8 cellular contexts compared by ENCODE assay signal in genomic region chr7:66493235-66494181, GRCh38.
DNase-seq lines count a peak whose midpoint lies in the region; ATAC-seq and TF ChIP-seq lines count a peak whose summit lies in the region.

No MANE protein-coding gene starts in this region.

- intact Hi-C loops in stomach (cut with DNase I; ENCODE audit: low total_unique reads): no loop called here

- peak overlapping the region; percentile 57 for H3K27ac ChIP-seq in RWPE2 (ENCODE audit: poor library complexity, severe bottlenecking)
- H3K27ac ChIP-seq in neural cell (ENCODE audit: low read length): peak overlapping the region; percentile 95
- peak overlapping the region; percentile 73 to 95 (median 92) for H3K27ac ChIP-seq in stomach

- peak; percentile 52 for TF ChIP-seq RAD21 in neural cell (conservative IDR thresholded peaks at IDR 0.05)

- H3F3A ChIP-seq in neural cell (ENCODE audit: insufficient read depth, low read length, poor library complexity, severe bottlenecking): no peaks in the 10 kb centered on the region

- no peak for TF ChIP-seq CTCF in RWPE2 (IDR thresholded peaks at IDR 0.05; ENCODE audit: poor library complexity, severe bottlenecking)
- TF ChIP-seq CTCF in neural cell (IDR thresholded peaks at IDR 0.05; ENCODE audit: poor library complexity, severe bottlenecking): peak; percentile 50
- peak in 4 of 7 experiments; percentile 20 to 47 (median 28) for TF ChIP-seq CTCF in stomach (IDR thresholded peaks at IDR 0.05)

- DNase-seq in ELR (ENCODE audit: low read depth) (peak; percentile 97), H4 (ENCODE audit: low spot score) (peak; percentile 99), LoVo (ENCODE audit: low spot score) (peak; percentile 100), RWPE2 (ENCODE audit: low spot score) (peak; percentile 97), fibroblast of the conjunctiva (ENCODE audit: low read depth) (peak; percentile 95), stomach (peak; percentile 99)
- DNase-seq in activated effector memory CD4-positive, alpha-beta T cell treated with anti-CD3 and anti-CD28 coated beads, Interleukin-2, amount 50 U/mL, for 16 hours: peak; percentile 99

- ATAC-seq in RWPE2 (ENCODE audit: low read depth): peak; percentile 86

- no peaks in the 10 kb centered on the region for H3K36me3 ChIP-seq in RWPE2 (ENCODE audit: low read depth)
- no peaks in the 10 kb centered on the region for H3K36me3 ChIP-seq in neural cell (ENCODE audit: insufficient read depth, low read length)
- H3K36me3 ChIP-seq in stomach: peaks cover 0 to 3% (median 0%) of the 10 kb centered on the region in 4 donors

- peak; percentile 76 for TF ChIP-seq EP300 in neural cell (conservative IDR thresholded peaks at IDR 0.05; ENCODE audit: poor library complexity, severe bottlenecking)
- no peak for TF ChIP-seq EP300 in stomach (IDR thresholded peaks at IDR 0.05)

- no peaks in the 10 kb centered on the region for H3K4me1 ChIP-seq in RWPE2 (ENCODE audit: insufficient read depth, poor library complexity, severe bottlenecking)
- peaks cover 13 to 26% (median 17%) of the 10 kb centered on the region in 4 donors for H3K4me1 ChIP-seq in stomach

- peak overlapping the region; percentile 91 for H2AFZ ChIP-seq in neural cell (ENCODE audit: low read depth, low read length)

- H3K9ac ChIP-seq in neural cell (ENCODE audit: low read length): peak overlapping the region; percentile 95

- WGBS in stomach, 5 donors: 0 to 2% (median 0%) methylated on average over 21 to 68 of the region's 68 CpGs

- peak overlapping the region; percentile 66 for H3K4me2 ChIP-seq in neural cell (ENCODE audit: low read length)

- H3K27me3 ChIP-seq in RWPE2 (ENCODE audit: insufficient read depth, poor library complexity, severe bottlenecking) (no peaks in the 10 kb centered on the region), neural cell (ENCODE audit: insufficient read depth, low read depth, low read length) (no peaks in the 10 kb centered on the region), stomach (no peaks in the 10 kb centered on the region)

- peak in 2 of 4 donors; percentile 82 to 90 for TF ChIP-seq POLR2A in stomach (IDR thresholded peaks at IDR 0.05)

- no peaks in the 10 kb centered on the region for H4K20me1 ChIP-seq in neural cell (ENCODE audit: insufficient read depth)

- H3K9me2 ChIP-seq in neural cell (ENCODE audit: insufficient read depth, low read length): no peaks in the 10 kb centered on the region

- H3K9me3 ChIP-seq in RWPE2 (ENCODE audit: severe bottlenecking): no peaks in the 10 kb centered on the region
- no peaks in the 10 kb centered on the region for H3K9me3 ChIP-seq in neural cell (ENCODE audit: low read length)
- H3K9me3 ChIP-seq in stomach: no peaks in the 10 kb centered on the region

- peak overlapping the region; percentile 50 for H3K4me3 ChIP-seq in RWPE2 (ENCODE audit: severe bottlenecking)
- peak overlapping the region; percentile 90 for H3K4me3 ChIP-seq in neural cell (ENCODE audit: low read length)
- H3K4me3 ChIP-seq in stomach: peak overlapping the region; percentile 67 to 82 (median 76)

- H3K79me2 ChIP-seq in neural cell (replicated peaks; ENCODE audit: insufficient read depth, low read length): peaks cover 5% of the 10 kb centered on the region

TF ChIP-seq in neural cell, 6 proteins besides CTCF, POLR2A, EP300 and RAD21:
- TF ChIP-seq SMC3 (conservative IDR thresholded peaks at IDR 0.05; ENCODE audit: poor library complexity): peak; percentile 59
- peak; percentile 75 for TF ChIP-seq REST (IDR thresholded peaks at IDR 0.05; ENCODE audit: borderline replicate concordance)
- no peak for TF ChIP-seq EZH2 (IDR thresholded peaks at IDR 0.05; ENCODE audit: borderline replicate concordance, insufficient read depth, low read length, poor library complexity, severe bottlenecking)
- TF ChIP-seq POLR2AphosphoS5 (IDR thresholded peaks at IDR 0.05): peak; percentile 98
- peak; percentile 72 for TF ChIP-seq TAF1 (IDR thresholded peaks at IDR 0.05; ENCODE audit: low read depth)
- TF ChIP-seq MXI1 (conservative IDR thresholded peaks at IDR 0.05; ENCODE audit: poor library complexity, severe bottlenecking): peak; percentile 65
TF ChIP-seq in neural cell: peak in this region for 5.

Comparison
In these comparisons a context has a peak if more than half of its experiments do, and no peak if none do; other contexts are left out.
1. Peak in every context shown above with its lines: DNase-seq, ATAC-seq, H3K4me3 ChIP-seq and H3K27ac ChIP-seq.